In the genomic region with DNA sequence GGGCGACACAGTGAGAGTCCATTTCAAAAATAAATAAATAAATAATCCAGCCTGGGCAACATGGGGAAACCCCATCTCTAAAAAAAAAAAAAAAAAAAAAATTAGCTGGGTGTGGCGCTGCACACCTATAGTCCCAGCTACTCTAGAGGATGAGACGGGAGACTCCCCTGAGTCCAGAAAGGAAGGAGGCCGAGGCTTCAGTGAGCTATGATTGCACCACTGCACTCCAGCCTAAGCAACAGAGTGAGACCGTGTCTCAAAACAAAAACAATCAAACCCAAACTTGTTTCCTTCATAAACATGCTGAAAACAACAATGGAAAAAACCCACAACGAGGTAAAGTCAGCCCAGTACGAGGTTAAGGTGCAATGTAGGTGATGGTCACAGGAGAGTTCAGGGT, we compare ENCODE assay signal across 10 cellular contexts. TPM values are rescaled to one million over a fixed set of nuclear protein-coding genes. Genes with fewer than 3 reads are reported as not detected.
A peak's percentile ranks its signal among the peaks of the same experiment; 100 is the strongest.
DNase-seq lines count a peak whose midpoint lies in the region; ATAC-seq, FAIRE-seq and TF ChIP-seq lines count a peak whose summit lies in the region.
"Had no signal": no experiment of that assay in that cellular context is flagged by ENCODE, and none has a peak within 500 bp of the region (broad histone marks: within the 10 kb centered on the region; RNA-seq: fewer than 3 reads in every experiment).

No MANE protein-coding gene starts in this region.

- H3K4me1 Mint-ChIP-seq in brain = peaks cover 62% of the 10 kb centered on the region
- H3K4me1 Mint-ChIP-seq in mesothelial cell of epicardium = peaks cover 12% of the 10 kb centered on the region

- no peak for TF ChIP-seq POLR2A in A549 (IDR thresholded peaks at IDR 0.05; ENCODE audit: low read length)

- H3K4me2 ChIP-seq in A549 = peak overlapping the region; percentile 91

- H3K9me3 ChIP-seq in A549 (no peaks in the 10 kb centered on the region), HUES64 (ENCODE audit: insufficient read depth, low read depth, low read length) (no peaks in the 10 kb centered on the region)

- peaks cover 24% of the 10 kb centered on the region for H3K4me1 ChIP-seq in A549
- H3K4me1 ChIP-seq in HUES64 (ENCODE audit: insufficient read depth, low read length) = peaks cover 4% of the 10 kb centered on the region

- peaks cover 22% of the 10 kb centered on the region for H3K36me3 Mint-ChIP-seq in brain
- peaks cover 16% of the 10 kb centered on the region for H3K36me3 Mint-ChIP-seq in mesothelial cell of epicardium

- H3K4me3 Mint-ChIP-seq in brain = peak overlapping the region; percentile 93 to 98 (median 93)
- peak overlapping the region; percentile 87 for H3K4me3 Mint-ChIP-seq in mesothelial cell of epicardium

- H3K4me3 ChIP-seq in A549 (peak overlapping the region; percentile 77), HUES64 (ENCODE audit: low read length) (peak overlapping the region; percentile 98)

- TF ChIP-seq CTCF in A549 (IDR thresholded peaks at IDR 0.05) = no peak
- TF ChIP-seq CTCF in brain (conservative IDR thresholded peaks at IDR 0.05) = no peak
- TF ChIP-seq CTCF in mesothelial cell of epicardium (IDR thresholded peaks at IDR 0.05; ENCODE audit: unreplicated experiment) = no peak

- WGBS in A549 (ENCODE audit: missing lambda C conversion rate) = 25% methylated on average over 7 of the region's 7 CpGs
- 71% methylated on average over 6 of the region's 7 CpGs for WGBS in HUES64

- CTCF ChIA-PET in A549 (lab: Yijun Ruan, JAX) = interaction anchor here (1.2 to 8.7 kb wide), 4 partner anchors 20 to 66 kb away, joined by 3 to 108 read pairs (median 6); no protein-coding TSS in a partner anchor

- TF ChIP-seq RAD21 in A549 (conservative IDR thresholded peaks at IDR 0.05 in 1 of 2, IDR thresholded peaks at IDR 0.05 in 1 of 2) = no peak

- POLR2A ChIA-PET in A549 (lab: Yijun Ruan, JAX) = interaction anchor here (0.7 to 1.6 kb wide), 3 partner anchors 14 to 70 kb away, joined by 3 to 8 read pairs (median 4); a partner anchor contains a TSS

- peak overlapping the region; percentile 94; the same call in 1 of the 2 replicates for H3K9ac ChIP-seq in HUES64 (ENCODE audit: low read depth, low read length)

- no peak for DNase-seq in A549 (ENCODE audit: low read depth in 1 of 2, low spot score in 1 of 2)
- no peak for DNase-seq in mesothelial cell of epicardium (ENCODE audit: low spot score in 2 of 2, unreplicated experiment in 2 of 2)
- no peak for DNase-seq in iPS-NIHi11 (ENCODE audit: low spot score)
- no peak for DNase-seq in NCI-H2227 treated with DMSO at 0.1 percent for 48 hours (lab: John Stamatoyannopoulos, UW)
- no peak for DNase-seq in hypothalamus (lab: John Stamatoyannopoulos, UW)

- peaks cover 10% of the 10 kb centered on the region for H3K27me3 Mint-ChIP-seq in brain
- H3K27me3 Mint-ChIP-seq in mesothelial cell of epicardium (ENCODE audit: low read depth) = no peaks in the 10 kb centered on the region

- peaks cover 31% of the 10 kb centered on the region for H3K36me3 ChIP-seq in HUES64 (ENCODE audit: insufficient read depth, low read length)

- no peaks in the 10 kb centered on the region for H3K9me3 Mint-ChIP-seq in brain
- no peaks in the 10 kb centered on the region for H3K9me3 Mint-ChIP-seq in mesothelial cell of epicardium

- H3K27ac ChIP-seq in A549 = peak overlapping the region; percentile 81 to 96
- no peak overlapping the region for H3K27ac ChIP-seq in HUES64 (ENCODE audit: low read depth, low read length)

- no peak for FAIRE-seq in A549 (lab: Jason Lieb, UNC)
- FAIRE-seq: GM18507 had no signal

- TF ChIP-seq EP300 in A549 (IDR thresholded peaks at IDR 0.05) = no peak

- no peaks in the 10 kb centered on the region for H3K27me3 ChIP-seq in HUES64 (ENCODE audit: insufficient read depth, low read length)

- ATAC-seq in A549 (peak in 1 of 2 experiments; percentile 16; a peak in 1 of 6 replicates), HG03196 (IDR thresholded peaks at IDR 0.05; ENCODE audit: unreplicated experiment) (no peak)

- H3K27ac Mint-ChIP-seq in brain = peak overlapping the region; percentile 87 to 92 (median 90)
- peak overlapping the region; percentile 76 for H3K27ac Mint-ChIP-seq in mesothelial cell of epicardium

TF ChIP-seq in A549, 52 proteins besides CTCF, POLR2A, EP300 and RAD21:
- TF ChIP-seq CBX2 (IDR thresholded peaks at IDR 0.05; ENCODE audit: borderline replicate concordance, low read depth) (no peak), GATA3 (IDR thresholded peaks at IDR 0.05; ENCODE audit: borderline replicate concordance) (no peak), CHD2 (IDR thresholded peaks at IDR 0.05; ENCODE audit: low read length, partially characterized antibody) (no peak), HOXB13 (CRISPR knock-in tag; IDR thresholded peaks at IDR 0.05; ENCODE audit: low read depth) (no peak), ZC3H11A (IDR thresholded peaks at IDR 0.05) (no peak), RARB (CRISPR knock-in tag; IDR thresholded peaks at IDR 0.05) (no peak)

RNA-seq across cellular contexts. Expression of a gene that starts 1.2 kb away (rescaled TPM):
- polyA plus RNA-seq in A549 (2011; rRNA removed) (5.4 and 7.6 TPM in 2 replicates), A549 (2017; fragmentation: RNase III; extraction: RNeasy Plus Mini Kit Qiagen cat#74134 plus additional on column Dnase treatment) (6.2 to 7.1 TPM (median 7.0 TPM) in 3 replicates), brain (ENCODE audit: insufficient read depth, low read depth, low replicate concordance) (2.4 TPM)
- 3.9 and 4.5 TPM in 2 replicates for polyA plus RNA-seq in A549 (2012; cell fraction: cytosol; rRNA removed)
- 4.3 and 5.9 TPM in 2 replicates for polyA plus RNA-seq in A549 (2012; cell fraction: nucleus; rRNA removed)
- 4.5 and 5.2 TPM in 2 replicates for polyA minus RNA-seq in A549 (2011; rRNA and poly(A)+ RNA removed)
- polyA plus RNA-seq in HUES64 (2013, experiment 1 of 2) = 5.8 TPM
- 7.0 TPM for polyA plus RNA-seq in HUES64 (2013, experiment 2 of 2)
- total RNA-seq in mesothelial cell of epicardium = 19.2 to 22.0 TPM (median 20.2 TPM) in 3 replicates

RNA-seq across cellular contexts. Expression of a gene that starts 8.8 kb away (rescaled TPM):
- polyA plus RNA-seq in A549 (2011; rRNA removed) (not detected in 2 replicates), A549 (2017; fragmentation: RNase III; extraction: RNeasy Plus Mini Kit Qiagen cat#74134 plus additional on column Dnase treatment) (not detected in 3 replicates), brain (ENCODE audit: insufficient read depth, low read depth, low replicate concordance) (not detected)
- polyA plus RNA-seq in A549 (2012; cell fraction: cytosol; rRNA removed) = 0.01 TPM in 1 of 2 replicates, not detected in the other
- polyA plus RNA-seq in A549 (2012; cell fraction: nucleus; rRNA removed) = 0.12 and 0.22 TPM in 2 replicates
- polyA minus RNA-seq in A549 (2011; rRNA and poly(A)+ RNA removed) = not detected in 2 replicates
- polyA plus RNA-seq in HUES64 (2013, experiment 1 of 2) = not detected
- polyA plus RNA-seq in HUES64 (2013, experiment 2 of 2) = not detected
- 5.6 to 6.2 TPM (median 5.8 TPM) in 3 replicates for total RNA-seq in mesothelial cell of epicardium
- total RNA-seq: activated CD8-positive, alpha-beta memory T cell treated with anti-CD3 and anti-CD28 coated beads for 36 hours had no signal

RNA-seq across cellular contexts. Expression of a gene that starts 19.7 kb away (rescaled TPM):
- polyA plus RNA-seq in A549 (2011; rRNA removed) = 1.7 and 2.2 TPM in 2 replicates
- 3.5 and 5.0 TPM in 2 replicates for polyA plus RNA-seq in A549 (2012; cell fraction: cytosol; rRNA removed)
- 7.4 and 7.9 TPM in 2 replicates for polyA plus RNA-seq in A549 (2012; cell fraction: nucleus; rRNA removed)
- 1.1 to 2.5 TPM (median 1.9 TPM) in 3 replicates for polyA plus RNA-seq in A549 (2017; fragmentation: RNase III; extraction: RNeasy Plus Mini Kit Qiagen cat#74134 plus additional on column Dnase treatment)
- 2.1 and 2.2 TPM in 2 replicates for polyA minus RNA-seq in A549 (2011; rRNA and poly(A)+ RNA removed)
- polyA plus RNA-seq in HUES64 (2013, experiment 1 of 2) = 1.7 TPM
- 1.6 TPM for polyA plus RNA-seq in HUES64 (2013, experiment 2 of 2)
- 60.1 TPM for polyA plus RNA-seq in brain (ENCODE audit: insufficient read depth, low read depth, low replicate concordance)
- total RNA-seq in mesothelial cell of epicardium = 2.9 to 5.3 TPM (median 4.0 TPM) in 3 replicates
